In genomic region chr1:149979245-149979971, GRCh38 we compare ENCODE assay signal across 20 cellular contexts. TPM values are rescaled to one million over a fixed set of nuclear protein-coding genes. Genes with fewer than 3 reads are reported as not detected.
A peak's percentile ranks its signal among the peaks of the same experiment; 100 is the strongest.
DNase-seq lines count a peak whose midpoint lies in the region; ATAC-seq and TF ChIP-seq lines count a peak whose summit lies in the region.
"Had no signal": no experiment of that assay in that cellular context is flagged by ENCODE, and none has a peak within 500 bp of the region (broad histone marks: within the 10 kb centered on the region; RNA-seq: fewer than 3 reads in every experiment).

No MANE protein-coding gene starts in this region.

- peaks cover 37% of the 10 kb centered on the region for H3K79me2 ChIP-seq in HCT116 (ENCODE audit: insufficient read depth, low read length)
- H3K79me2 ChIP-seq: parathyroid adenoma had no signal

- peak overlapping the region; percentile 27; the same call in 1 of the 2 replicates for H3K4me2 ChIP-seq in HCT116 (ENCODE audit: low read length)
- H3K4me2 ChIP-seq: BLaER1 treated with 17β-estradiol and CSF1 and Interleukin-3, amounts not matched to agents 10 nM and 100 nM had no signal

- intact Hi-C loops in HCT116 (cut with micrococcal nuclease): no loop called here

- TF ChIP-seq CTCF in HCT116 (IDR thresholded peaks at IDR 0.05 in 2 of 3, conservative IDR thresholded peaks at IDR 0.05 in 1 of 3; ENCODE audit: borderline replicate concordance in 1 of 3, insufficient read depth in 1 of 3, low read depth in 2 of 3, low read length in 2 of 3): no peak

- no peak for ATAC-seq in HCT116
- ATAC-seq in activated naive CD8-positive, alpha-beta T cell treated with anti-CD3 and anti-CD28 coated beads, Interleukin-2, amount 10 ng/mL, durations not matched to agents 7 days and 5 days (ENCODE audit: low read depth): no peak
- peak; percentile 46 for ATAC-seq in stimulated activated naive CD8-positive, alpha-beta T cell treated with anti-CD3 and anti-CD28 coated beads, Interleukin-15, Interleukin-2, amounts not matched to agents 100 U/mL and 50 U/mL, for 24 hours
- ATAC-seq: gastroesophageal sphincter, T-helper 17 cell had no signal

- no peak overlapping the region for H3K27ac ChIP-seq in HCT116 (ENCODE audit: low read depth, low read length)
- H3K27ac ChIP-seq: BLaER1 treated with 17β-estradiol and CSF1 and Interleukin-3, amounts not matched to agents 10 nM and 100 nM; gastroesophageal sphincter; parathyroid adenoma; testis had no signal

- CTCF ChIA-PET in HCT116 (lab: Charles Lee): no interaction called here

- H3K36me3 ChIP-seq in HCT116 (ENCODE audit: control insufficient read depth in 1 of 2, insufficient read depth in 2 of 2, low read length in 2 of 2): peaks cover 8 to 9% of the 10 kb centered on the region in 2 experiments; a peak in 2 of 4 replicates
- H3K36me3 ChIP-seq: BLaER1 treated with 17β-estradiol and CSF1 and Interleukin-3, amounts not matched to agents 10 nM and 100 nM had no signal

- no peaks in the 10 kb centered on the region for H3K27me3 Mint-ChIP-seq in activated naive CD8-positive, alpha-beta T cell treated with anti-CD3 and anti-CD28 coated beads, Interleukin-2, amount 10 ng/mL, durations not matched to agents 7 days and 5 days
- H3K27me3 Mint-ChIP-seq: activated B cell treated with CpG ODN at 0.5 μM for 24 hours; activated naive CD4-positive, alpha-beta T cell treated with anti-CD3 and anti-CD28 coated beads, Interleukin-2, amount 10 ng/mL, durations not matched to agents 7 days and 5 days; T-helper 17 cell had no signal

- no peaks in the 10 kb centered on the region for H3K9me2 ChIP-seq in HCT116 (ENCODE audit: insufficient read depth)

- peaks cover 6 to 17% of the 10 kb centered on the region in 2 experiments; a peak in 3 of 4 replicates for H3K4me1 ChIP-seq in HCT116 (ENCODE audit: control insufficient read depth in 1 of 2, insufficient read depth in 2 of 2, low read length in 2 of 2)
- H3K4me1 ChIP-seq: parathyroid adenoma, testis had no signal

- DNase-seq in ELR (ENCODE audit: low read depth): peak; percentile 56
- DNase-seq in HCT116 (ENCODE audit: low read depth, low spot score): no peak
- no peak for DNase-seq in activated naive CD8-positive, alpha-beta T cell treated with anti-CD3 and anti-CD28 coated beads, Interleukin-2, amount 10 ng/mL, durations not matched to agents 7 days and 5 days
- no peak for DNase-seq in stimulated activated naive CD8-positive, alpha-beta T cell treated with anti-CD3 and anti-CD28 coated beads, Interleukin-15, Interleukin-2, amounts not matched to agents 100 U/mL and 50 U/mL, for 24 hours
- no peak for DNase-seq in NCI-H1092 (lab: John Stamatoyannopoulos, UW)
- DNase-seq in DMS79 (lab: John Stamatoyannopoulos, UW): no peak
- DNase-seq in D341Med (ENCODE audit: low spot score): no peak
- DNase-seq: activated B cell treated with CpG ODN at 0.5 μM for 24 hours; activated naive CD4-positive, alpha-beta T cell treated with anti-CD3 and anti-CD28 coated beads, Interleukin-2, amount 10 ng/mL, durations not matched to agents 7 days and 5 days; DMS53; erythroblast; Kasumi-1; NCI-H146; SHP77 treated with DMSO at 0.1 percent for 48 hours; stimulated activated CD4-positive, alpha-beta T cell treated with anti-CD3 and anti-CD28 coated beads, Interleukin-4, amount 100 ng/mL, for 1 hour; T-helper 17 cell; testis had no signal

- H4K20me1 ChIP-seq in HCT116 (ENCODE audit: insufficient read depth): 0 out of 2 replicates have a peak, but pooled peaks cover 14% of the 10 kb centered on the region

- no peak overlapping the region for H3K9ac ChIP-seq in HCT116 (ENCODE audit: low read length)
- H3K9ac ChIP-seq: BLaER1 treated with 17β-estradiol and CSF1 and Interleukin-3, amounts not matched to agents 10 nM and 100 nM; parathyroid adenoma had no signal

- H3K27ac Mint-ChIP-seq in activated naive CD8-positive, alpha-beta T cell treated with anti-CD3 and anti-CD28 coated beads, Interleukin-2, amount 10 ng/mL, durations not matched to agents 7 days and 5 days: peak overlapping the region; percentile 2
- H3K27ac Mint-ChIP-seq: activated B cell treated with CpG ODN at 0.5 μM for 24 hours; activated naive CD4-positive, alpha-beta T cell treated with anti-CD3 and anti-CD28 coated beads, Interleukin-2, amount 10 ng/mL, durations not matched to agents 7 days and 5 days had no signal

- no peak overlapping the region for H3K4me3 ChIP-seq in HCT116 (replicated peaks in 1 of 2; ENCODE audit: low read depth in 1 of 2, low read length in 2 of 2)
- H3K4me3 ChIP-seq: BLaER1 treated with 17β-estradiol and CSF1 and Interleukin-3, amounts not matched to agents 10 nM and 100 nM; gastroesophageal sphincter; testis had no signal

- H3K4me1 Mint-ChIP-seq in activated naive CD8-positive, alpha-beta T cell treated with anti-CD3 and anti-CD28 coated beads, Interleukin-2, amount 10 ng/mL, durations not matched to agents 7 days and 5 days: peaks cover 24% of the 10 kb centered on the region

- RAD21 ChIA-PET in HCT116 (lab: Charles Lee; ENCODE audit: low non-redundant PET in 1 of 2, low total read pairs in 2 of 2, uncharacterized antibody in 2 of 2, unreplicated experiment in 2 of 2): no interaction called here

- BruUV-seq in HCT116 (replicated peaks; lab: Mats Ljungman, UMichigan): no TSS peak

- TF ChIP-seq POLR2A in HCT116 (IDR thresholded peaks at IDR 0.05; ENCODE audit: borderline replicate concordance, extremely low read depth, insufficient read depth, insufficient read length): no peak

- H2AFZ ChIP-seq in HCT116 (ENCODE audit: low read depth, low read length, poor library complexity, severe bottlenecking): no peak overlapping the region
- H2AFZ ChIP-seq: parathyroid adenoma had no signal

- peak overlapping the region; percentile 5 for H3K4me3 Mint-ChIP-seq in activated naive CD8-positive, alpha-beta T cell treated with anti-CD3 and anti-CD28 coated beads, Interleukin-2, amount 10 ng/mL, durations not matched to agents 7 days and 5 days
- H3K4me3 Mint-ChIP-seq: activated B cell treated with CpG ODN at 0.5 μM for 24 hours; activated naive CD4-positive, alpha-beta T cell treated with anti-CD3 and anti-CD28 coated beads, Interleukin-2, amount 10 ng/mL, durations not matched to agents 7 days and 5 days; T-helper 17 cell had no signal

- H3K9me3 Mint-ChIP-seq in activated naive CD8-positive, alpha-beta T cell treated with anti-CD3 and anti-CD28 coated beads, Interleukin-2, amount 10 ng/mL, durations not matched to agents 7 days and 5 days: no peaks in the 10 kb centered on the region
- H3K9me3 Mint-ChIP-seq: activated B cell treated with CpG ODN at 0.5 μM for 24 hours; activated naive CD4-positive, alpha-beta T cell treated with anti-CD3 and anti-CD28 coated beads, Interleukin-2, amount 10 ng/mL, durations not matched to agents 7 days and 5 days had no signal

- POLR2A ChIA-PET in HCT116 (lab: Charles Lee): no interaction called here
- POLR2A ChIA-PET in activated naive CD8-positive, alpha-beta T cell treated with anti-CD3 and anti-CD28 coated beads, Interleukin-2, amount 10 ng/mL, durations not matched to agents 7 days and 5 days (lab: Charles Lee): no interaction called here

- peaks cover 9% of the 10 kb centered on the region for H3K36me3 Mint-ChIP-seq in activated naive CD8-positive, alpha-beta T cell treated with anti-CD3 and anti-CD28 coated beads, Interleukin-2, amount 10 ng/mL, durations not matched to agents 7 days and 5 days

- no peak for TF ChIP-seq RAD21 in HCT116 (IDR thresholded peaks at IDR 0.05; ENCODE audit: low read depth)

- H3K9me3 ChIP-seq in HCT116 (ENCODE audit: control insufficient read depth in 1 of 2, insufficient read depth in 1 of 2, low read depth in 1 of 2, low read length in 2 of 2): no peaks in the 10 kb centered on the region
- H3K9me3 ChIP-seq: BLaER1 treated with 17β-estradiol and CSF1 and Interleukin-3, amounts not matched to agents 10 nM and 100 nM; gastroesophageal sphincter; testis had no signal

- no peaks in the 10 kb centered on the region for H3K27me3 ChIP-seq in HCT116 (ENCODE audit: insufficient read depth, low read length)
- H3K27me3 ChIP-seq: gastroesophageal sphincter, testis had no signal

TF ChIP-seq in HCT116, 20 proteins besides CTCF, POLR2A, EP300 and RAD21 (continues in another document):
- TF ChIP-seq EZH2 (IDR thresholded peaks at IDR 0.05) (no peak), SRF (IDR thresholded peaks at IDR 0.05; ENCODE audit: low read depth) (no peak), ZBTB33 (IDR thresholded peaks at IDR 0.05; ENCODE audit: extremely low read depth, insufficient replicate concordance, low read length) (no peak), TCF7L2 (IDR thresholded peaks at IDR 0.05; ENCODE audit: borderline replicate concordance, extremely low read depth, insufficient read depth, insufficient read length) (no peak), MAX (IDR thresholded peaks at IDR 0.05) (no peak), ELF1 (IDR thresholded peaks at IDR 0.05; ENCODE audit: borderline replicate concordance, low read depth) (no peak)

RNA-seq across cellular contexts. Expression of gene OTUD7B, which starts 31.1 kb away (rescaled TPM):
- total RNA-seq in HCT116 (2021; ENCODE audit: unreplicated experiment): 23.7 TPM
- polyA plus RNA-seq in HCT116 (2012): 8.2 and 9.1 TPM in 2 replicates
- total RNA-seq in activated naive CD8-positive, alpha-beta T cell treated with anti-CD3 and anti-CD28 coated beads, Interleukin-2, amount 10 ng/mL, durations not matched to agents 7 days and 5 days: 10 to 100 TPM; 12.8 to 13.7 TPM

RNA-seq across cellular contexts. Expression of gene MTMR11, which starts 42.7 kb away (rescaled TPM):
- total RNA-seq in HCT116 (2021; ENCODE audit: unreplicated experiment): 10.5 TPM
- polyA plus RNA-seq in HCT116 (2012): 11.6 and 12.3 TPM in 2 replicates
- 1 to 10 TPM; 1.6 to 1.8 TPM for total RNA-seq in activated naive CD8-positive, alpha-beta T cell treated with anti-CD3 and anti-CD28 coated beads, Interleukin-2, amount 10 ng/mL, durations not matched to agents 7 days and 5 days
- total RNA-seq: activated B cell treated with CpG ODN at 0.5 μM for 24 hours had no signal

RNA-seq across cellular contexts. Expression of gene SF3B4, which starts 51.8 kb away (rescaled TPM):
- 88.5 TPM for total RNA-seq in HCT116 (2021; ENCODE audit: unreplicated experiment)
- 57.4 and 62.4 TPM in 2 replicates for polyA plus RNA-seq in HCT116 (2012)
- total RNA-seq in activated naive CD8-positive, alpha-beta T cell treated with anti-CD3 and anti-CD28 coated beads, Interleukin-2, amount 10 ng/mL, durations not matched to agents 7 days and 5 days: 10 to 100 TPM; 72.1 to 74.8 TPM
